In the genomic region with DNA sequence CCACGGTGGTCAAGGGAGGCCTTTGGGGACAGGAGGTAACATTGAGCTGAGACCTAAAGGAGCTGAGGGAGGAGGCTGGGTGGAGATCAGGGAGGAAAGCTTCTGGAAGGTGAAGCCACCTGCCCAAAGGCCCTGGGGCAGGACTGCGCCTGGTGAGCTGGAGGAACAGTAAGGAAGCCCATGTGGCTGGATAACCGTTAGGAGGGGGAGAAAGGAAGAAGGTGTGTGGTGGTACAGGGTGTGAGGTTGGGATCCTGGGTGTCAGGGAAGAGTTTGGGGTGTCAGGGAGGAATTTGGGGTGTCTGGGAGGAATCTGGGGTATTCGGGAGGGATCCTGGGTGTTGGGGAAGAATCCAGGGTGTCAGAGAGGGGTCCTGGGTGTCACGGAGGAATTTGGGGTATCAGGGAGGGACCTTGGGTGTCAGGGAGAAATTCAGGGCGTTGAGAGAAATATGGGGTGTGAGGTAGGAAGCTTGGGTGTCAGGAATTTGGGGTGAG, we compare ENCODE assay signal across 9 cellular contexts. TPM values are rescaled to one million over a fixed set of nuclear protein-coding genes. Genes with fewer than 3 reads are reported as not detected.
DNase-seq lines count a peak whose midpoint lies in the region; ATAC-seq lines count a peak whose summit lies in the region.
"Had no signal": no experiment of that assay in that cellular context is flagged by ENCODE, and none has a peak within 500 bp of the region (broad histone marks: within the 10 kb centered on the region; RNA-seq: fewer than 3 reads in every experiment).

No MANE protein-coding gene starts in this region.

- H3K9me3 ChIP-seq in mononuclear cell (ENCODE audit: low read depth, low read length) = no peaks in the 10 kb centered on the region

- no peaks in the 10 kb centered on the region for H3K27me3 ChIP-seq in mononuclear cell (ENCODE audit: insufficient read depth, low read length)

- H3K4me3 Mint-ChIP-seq in stimulated activated naive CD8-positive, alpha-beta T cell treated with anti-CD3 and anti-CD28 coated beads, Interleukin-15, Interleukin-2, amounts not matched to agents 100 ng/mL and 50 ng/mL, for 24 hours = peak overlapping the region; percentile 88

- peaks cover 4% of the 10 kb centered on the region for H3K36me3 Mint-ChIP-seq in stimulated activated naive CD8-positive, alpha-beta T cell treated with anti-CD3 and anti-CD28 coated beads, Interleukin-15, Interleukin-2, amounts not matched to agents 100 ng/mL and 50 ng/mL, for 24 hours (ENCODE audit: low read depth)

- H3K4me1 ChIP-seq in mononuclear cell (ENCODE audit: insufficient read depth, low read length) = peaks cover 27% of the 10 kb centered on the region

- peak overlapping the region; percentile 83 for H3K27ac ChIP-seq in caudate nucleus (ENCODE audit: low read depth, low read length)

- no peak for ATAC-seq in stimulated activated naive CD8-positive, alpha-beta T cell treated with anti-CD3 and anti-CD28 coated beads, Interleukin-15, Interleukin-2, amounts not matched to agents 100 U/mL and 50 U/mL, for 24 hours
- ATAC-seq in HG02973 (IDR thresholded peaks at IDR 0.05; ENCODE audit: unreplicated experiment) = no peak

- no peak for DNase-seq in stimulated activated naive CD8-positive, alpha-beta T cell treated with anti-CD3 and anti-CD28 coated beads, Interleukin-15, Interleukin-2, amounts not matched to agents 100 U/mL and 50 U/mL, for 24 hours
- DNase-seq in caudate nucleus (lab: John Stamatoyannopoulos, UW) (no peak), NCI-H2029 treated with DMSO at 0.1 percent for 48 hours (lab: John Stamatoyannopoulos, UW) (no peak), activated gamma-delta T cell (lab: John Stamatoyannopoulos, UW) (no peak)
- DNase-seq in NK-92 treated with Interleukin-12 subunit alpha and Interleukin-12 subunit beta, amount 100 ng/mL, for 24 hours (lab: John Stamatoyannopoulos, UW) = no peak
- DNase-seq: occipital lobe had no signal

- H3K27me3 Mint-ChIP-seq in stimulated activated naive CD8-positive, alpha-beta T cell treated with anti-CD3 and anti-CD28 coated beads, Interleukin-15, Interleukin-2, amounts not matched to agents 100 ng/mL and 50 ng/mL, for 24 hours = no peaks in the 10 kb centered on the region

- H3K4me1 Mint-ChIP-seq in stimulated activated naive CD8-positive, alpha-beta T cell treated with anti-CD3 and anti-CD28 coated beads, Interleukin-15, Interleukin-2, amounts not matched to agents 100 ng/mL and 50 ng/mL, for 24 hours (ENCODE audit: low read depth) = peaks cover 27% of the 10 kb centered on the region

- no peaks in the 10 kb centered on the region for H3K9me3 Mint-ChIP-seq in stimulated activated naive CD8-positive, alpha-beta T cell treated with anti-CD3 and anti-CD28 coated beads, Interleukin-15, Interleukin-2, amounts not matched to agents 100 ng/mL and 50 ng/mL, for 24 hours

- H3K4me3 ChIP-seq in mononuclear cell (ENCODE audit: low read length) = peak overlapping the region; percentile 78

- H3K27ac Mint-ChIP-seq in stimulated activated naive CD8-positive, alpha-beta T cell treated with anti-CD3 and anti-CD28 coated beads, Interleukin-15, Interleukin-2, amounts not matched to agents 100 ng/mL and 50 ng/mL, for 24 hours = peak overlapping the region; percentile 89

RNA-seq across cellular contexts. Expression of gene TICAM1, which starts 0.7 kb away (rescaled TPM):
- total RNA-seq in mononuclear cell = 7.0 TPM

RNA-seq across cellular contexts. Expression of gene PLIN3, which starts 36.6 kb away (rescaled TPM):
- total RNA-seq in mononuclear cell = 44.1 TPM

RNA-seq across cellular contexts. Expression of gene FEM1A, which starts 39.3 kb away (rescaled TPM):
- total RNA-seq in mononuclear cell = 15.1 TPM
